In genomic region chr4:144903953-144904711, GRCh38 we compare ENCODE assay signal across 20 cellular contexts.
DNase-seq lines count a peak whose midpoint lies in the region; FAIRE-seq and TF ChIP-seq lines count a peak whose summit lies in the region.
"Had no signal": no experiment of that assay in that cellular context is flagged by ENCODE, and none has a peak within 500 bp of the region (broad histone marks: within the 10 kb centered on the region; RNA-seq: fewer than 3 reads in every experiment).

No MANE protein-coding gene starts in this region.

- DNase-seq in EL (peak; percentile 23), NCI-H226 (peak; percentile 72), cardiac fibroblast (ENCODE audit: low read depth in 2 of 2) (peak; percentile 49 to 69), keratinocyte (ENCODE audit: low read depth, low spot score) (no peak), GM12892 (ENCODE audit: insufficient read length) (no peak), SHP77 treated with DMSO at 0.1 percent for 48 hours (lab: John Stamatoyannopoulos, UW) (no peak), NCI-H69 (lab: John Stamatoyannopoulos, UW) (no peak), Caco-2 (no peak)
- DNase-seq: activated CD4-positive, alpha-beta T cell treated with anti-CD3 and anti-CD28 coated beads, Interleukin-2, amount 10 ng/mL, durations not matched to agents 7 days and 5 days; activated T-cell treated with anti-CD3 and anti-CD28 coated beads, Interleukin-2, amount 50 U/mL, for 72 hours; amniotic stem cell; DMS 273 treated with DMSO at 0.1 percent for 48 hours; dorsolateral prefrontal cortex; midbrain; NCI-H187; occipital lobe; RPMI8226; small intestine; stimulated activated naive CD8-positive, alpha-beta T cell treated with anti-CD3 and anti-CD28 coated beads, Interleukin-15, amount 100 ng/mL, for 72 hours had no signal

- BruUV-seq in Caco-2 (replicated peaks; lab: Mats Ljungman, UMichigan) = no TSS peak

- POLR2A ChIA-PET in Caco-2 (lab: Charles Lee) = no interaction called here

- H3K36me3 Mint-ChIP-seq in Caco-2 (ENCODE audit: insufficient read depth, unreplicated experiment) = no peaks in the 10 kb centered on the region

- no peak overlapping the region for H3K4me2 ChIP-seq in keratinocyte (ENCODE audit: control insufficient read depth, extremely low read depth, insufficient read depth, low read depth, low read length)

- H3K36me3 ChIP-seq in keratinocyte (ENCODE audit: control insufficient read depth in 2 of 2, extremely low read depth in 1 of 2, insufficient read depth in 2 of 2, low read length in 2 of 2) (no peaks in the 10 kb centered on the region), Caco-2 (ENCODE audit: control insufficient read depth, insufficient read depth, low read length) (no peaks in the 10 kb centered on the region)
- H3K36me3 ChIP-seq: HAP-1 had no signal

- intact Hi-C loops in Caco-2 (cut with micrococcal nuclease; ENCODE audit: unreplicated experiment) = no loop called here

- no peaks in the 10 kb centered on the region for H3K9me3 Mint-ChIP-seq in Caco-2 (ENCODE audit: unreplicated experiment)
- H3K9me3 Mint-ChIP-seq: activated CD4-positive, alpha-beta T cell treated with anti-CD3 and anti-CD28 coated beads, Interleukin-2, amount 10 ng/mL, durations not matched to agents 7 days and 5 days; activated T-cell treated with anti-CD3 and anti-CD28 coated beads, Interleukin-2, amount 50 U/mL, for 72 hours; stimulated activated naive CD8-positive, alpha-beta T cell treated with anti-CD3 and anti-CD28 coated beads, Interleukin-15, amount 100 ng/mL, for 72 hours had no signal

- no peak for TF ChIP-seq POLR2A in GM12892 (IDR thresholded peaks at IDR 0.05; ENCODE audit: low read depth, low read length)

- H3K9me1 ChIP-seq in keratinocyte (ENCODE audit: control insufficient read depth, extremely low read depth, insufficient read depth, low read length) = no peaks in the 10 kb centered on the region

- no peak overlapping the region for H3K9ac ChIP-seq in keratinocyte (ENCODE audit: control insufficient read depth, extremely low read depth, insufficient read depth, low read length)

- peak; percentile 72 for FAIRE-seq in keratinocyte (lab: Jason Lieb, UNC)
- no peak for FAIRE-seq in GM12892 (lab: Jason Lieb, UNC)
- FAIRE-seq: small intestine had no signal

- TF ChIP-seq CTCF in cardiac fibroblast (IDR thresholded peaks at IDR 0.05; ENCODE audit: low read depth, low read length) (no peak), keratinocyte (optimal IDR thresholded peaks at IDR 0.05 in 1 of 3, IDR thresholded peaks at IDR 0.05 in 1 of 3, conservative IDR thresholded peaks at IDR 0.05 in 1 of 3; ENCODE audit: extremely low read depth in 1 of 3, insufficient read depth in 2 of 3, low read length in 3 of 3) (no peak), Caco-2 (IDR thresholded peaks at IDR 0.05; ENCODE audit: insufficient read depth in 1 of 2, low read depth in 1 of 2, low read length in 1 of 2, severe bottlenecking in 1 of 2, unreplicated experiment in 1 of 2) (no peak)

- no peak overlapping the region for H2AFZ ChIP-seq in keratinocyte (ENCODE audit: control insufficient read depth, low read length)

- H4K20me1 ChIP-seq in keratinocyte (ENCODE audit: control insufficient read depth, extremely low read depth, insufficient read depth, low read length) = no peaks in the 10 kb centered on the region

- no peaks in the 10 kb centered on the region for H3K27me3 Mint-ChIP-seq in Caco-2 (ENCODE audit: insufficient read depth, unreplicated experiment)
- H3K27me3 Mint-ChIP-seq: stimulated activated naive CD8-positive, alpha-beta T cell treated with anti-CD3 and anti-CD28 coated beads, Interleukin-15, amount 100 ng/mL, for 72 hours had no signal

- no peaks in the 10 kb centered on the region for H3K79me2 ChIP-seq in keratinocyte (ENCODE audit: control insufficient read depth, insufficient read depth, low read length)

- H3K4me3 Mint-ChIP-seq in Caco-2 (ENCODE audit: unreplicated experiment) = no peak overlapping the region
- H3K4me3 Mint-ChIP-seq: activated CD4-positive, alpha-beta T cell treated with anti-CD3 and anti-CD28 coated beads, Interleukin-2, amount 10 ng/mL, durations not matched to agents 7 days and 5 days; activated T-cell treated with anti-CD3 and anti-CD28 coated beads, Interleukin-2, amount 50 U/mL, for 72 hours; stimulated activated naive CD8-positive, alpha-beta T cell treated with anti-CD3 and anti-CD28 coated beads, Interleukin-15, amount 100 ng/mL, for 72 hours had no signal

- H3K9me3 ChIP-seq in keratinocyte (ENCODE audit: control insufficient read depth, low read depth, low read length) (no peaks in the 10 kb centered on the region), Caco-2 (no peaks in the 10 kb centered on the region; the same call in 1 of the 2 replicates)
- H3K9me3 ChIP-seq: HAP-1 had no signal

- no peaks in the 10 kb centered on the region for H3K27me3 ChIP-seq in keratinocyte (ENCODE audit: control insufficient read depth, extremely low read depth, insufficient read depth, low read length)
- H3K27me3 ChIP-seq in Caco-2 (replicated peaks; ENCODE audit: control insufficient read depth, insufficient read depth, low read length) = no peaks in the 10 kb centered on the region
- H3K27me3 ChIP-seq: dorsolateral prefrontal cortex had no signal

- dilution Hi-C loops in keratinocyte (cut with MboI; ENCODE audit: extremely low pct_ligation_motif_present, low sequenced_read_pairs) = no loop called here

- H3K27ac Mint-ChIP-seq in Caco-2 (ENCODE audit: unreplicated experiment) = no peak overlapping the region
- H3K27ac Mint-ChIP-seq: activated CD4-positive, alpha-beta T cell treated with anti-CD3 and anti-CD28 coated beads, Interleukin-2, amount 10 ng/mL, durations not matched to agents 7 days and 5 days; activated T-cell treated with anti-CD3 and anti-CD28 coated beads, Interleukin-2, amount 50 U/mL, for 72 hours; stimulated activated naive CD8-positive, alpha-beta T cell treated with anti-CD3 and anti-CD28 coated beads, Interleukin-15, amount 100 ng/mL, for 72 hours had no signal

- CTCF ChIA-PET in Caco-2 (lab: Charles Lee) = no interaction called here

- H3K4me1 Mint-ChIP-seq in Caco-2 (ENCODE audit: low read depth, unreplicated experiment) = peaks cover 23% of the 10 kb centered on the region
- H3K4me1 Mint-ChIP-seq: activated CD4-positive, alpha-beta T cell treated with anti-CD3 and anti-CD28 coated beads, Interleukin-2, amount 10 ng/mL, durations not matched to agents 7 days and 5 days; stimulated activated naive CD8-positive, alpha-beta T cell treated with anti-CD3 and anti-CD28 coated beads, Interleukin-15, amount 100 ng/mL, for 72 hours had no signal

- no peak overlapping the region for H3K27ac ChIP-seq in keratinocyte (ENCODE audit: control insufficient read depth, insufficient read depth, low read length)
- H3K27ac ChIP-seq: dorsolateral prefrontal cortex had no signal

- H3K4me1 ChIP-seq in keratinocyte (ENCODE audit: control insufficient read depth, extremely low read depth, insufficient read depth, low read length) (peaks cover 8% of the 10 kb centered on the region), Caco-2 (peaks cover 26% of the 10 kb centered on the region)
- H3K4me1 ChIP-seq: HAP-1 had no signal

- no peak overlapping the region for H3K4me3 ChIP-seq in cardiac fibroblast (replicated peaks in 1 of 2; ENCODE audit: low read depth in 2 of 2, low read length in 2 of 2)
- H3K4me3 ChIP-seq in keratinocyte (ENCODE audit: control insufficient read depth in 2 of 3, extremely low read depth in 1 of 3, insufficient read depth in 2 of 3, low read depth in 1 of 3, low read length in 3 of 3) = no peak overlapping the region
- no peak overlapping the region for H3K4me3 ChIP-seq in Caco-2 (ENCODE audit: low read depth, low read length)
- H3K4me3 ChIP-seq: dorsolateral prefrontal cortex, HAP-1 had no signal

Comparison
In these comparisons a context has a peak if more than half of its experiments do, and no peak if none do; other contexts are left out.
1. DNase-seq: peak in EL (single experiment), NCI-H226 (single experiment) and cardiac fibroblast (2 of 2); none in keratinocyte (single experiment), GM12892 (single experiment), SHP77 treated with DMSO at 0.1 percent for 48 hours (single experiment), NCI-H69 (single experiment) and Caco-2 (0 of 2).